19 cellular contexts compared by ENCODE assay signal in genomic region chr9:37163299-37163698, GRCh38. TPM values are rescaled to one million over a fixed set of nuclear protein-coding genes. Genes with fewer than 3 reads are reported as not detected.
DNase-seq lines count a peak whose midpoint lies in the region; ATAC-seq and TF ChIP-seq lines count a peak whose summit lies in the region.
"Had no signal": no experiment of that assay in that cellular context is flagged by ENCODE, and none has a peak within 500 bp of the region (broad histone marks: within the 10 kb centered on the region; RNA-seq: fewer than 3 reads in every experiment).

No MANE protein-coding gene starts in this region.

- H3F3A ChIP-seq in SU-DHL-6 (ENCODE audit: insufficient read depth): peaks cover 15% of the 10 kb centered on the region; the same call in 1 of the 2 replicates

- peaks cover 46% of the 10 kb centered on the region for H3K79me2 ChIP-seq in SU-DHL-6 (ENCODE audit: insufficient read depth, low read length)

- H3K27ac ChIP-seq in SU-DHL-6 (ENCODE audit: low read depth, low read length) (peak overlapping the region; percentile 22), lower lobe of right lung (no peak overlapping the region)
- H3K27ac ChIP-seq: Peyer's patch, SJCRH30 had no signal

- TF ChIP-seq CTCF in GM10248 (IDR thresholded peaks at IDR 0.05; ENCODE audit: control extremely low read depth, extremely low read depth, low read depth, missing control alignments) (no peak), GM20000 (IDR thresholded peaks at IDR 0.05; ENCODE audit: extremely low read depth, missing control alignments) (no peak), SU-DHL-6 (IDR thresholded peaks at IDR 0.05; ENCODE audit: insufficient read depth, low read length, poor library complexity, severe bottlenecking) (no peak), lower lobe of right lung (IDR thresholded peaks at IDR 0.05) (no peak)

- no peak overlapping the region for H2AFZ ChIP-seq in SU-DHL-6 (ENCODE audit: low read depth, low read length, severe bottlenecking)

- H3K4me3 Mint-ChIP-seq in naive B cell: peak overlapping the region; percentile 34 to 83 (median 56)
- H3K4me3 Mint-ChIP-seq: H9 had no signal

- peaks cover 28 to 39% of the 10 kb centered on the region in 2 donors for H3K36me3 Mint-ChIP-seq in naive B cell

- no peak overlapping the region for H3K9ac ChIP-seq in SU-DHL-6 (ENCODE audit: low read length)

- H3K27me3 Mint-ChIP-seq in naive B cell: no peaks in the 10 kb centered on the region

- H3K4me1 ChIP-seq in lower lobe of right lung: no peaks in the 10 kb centered on the region
- H3K4me1 ChIP-seq: Peyer's patch, SJCRH30 had no signal

- peak overlapping the region in 5 of 6 donors; percentile 76 to 91 (median 90) for H3K27ac Mint-ChIP-seq in naive B cell

- H3K9me3 ChIP-seq in SU-DHL-6 (ENCODE audit: insufficient read depth, low read length) (no peaks in the 10 kb centered on the region), lower lobe of right lung (no peaks in the 10 kb centered on the region)
- H3K9me3 ChIP-seq: Peyer's patch, SJCRH30 had no signal

- H3K4me2 ChIP-seq in SU-DHL-6 (ENCODE audit: low read depth, low read length, poor library complexity, severe bottlenecking): no peak overlapping the region

- intact Hi-C loops in lower lobe of right lung (cut with DNase I): no loop called here

- POLR2A ChIA-PET in GM10248 (lab: Yijun Ruan, JAX): no interaction called here

- H3K27me3 ChIP-seq in SU-DHL-6 (ENCODE audit: low read length) (no peaks in the 10 kb centered on the region), lower lobe of right lung (ENCODE audit: low read depth) (no peaks in the 10 kb centered on the region)
- H3K27me3 ChIP-seq: Peyer's patch, SJCRH30 had no signal

- no peaks in the 10 kb centered on the region for H4K20me1 ChIP-seq in SU-DHL-6 (ENCODE audit: low read depth, low read length)

- H3K9me2 ChIP-seq in SU-DHL-6 (replicated peaks; ENCODE audit: insufficient read depth, low read length): no peaks in the 10 kb centered on the region

- peaks cover 41 to 65% (median 60%) of the 10 kb centered on the region in 3 donors for H3K4me1 Mint-ChIP-seq in naive B cell

- H3K9me3 Mint-ChIP-seq in naive B cell: no peaks in the 10 kb centered on the region
- H3K9me3 Mint-ChIP-seq: H9 had no signal

- peak; percentile 45 for DNase-seq in GM10248 (ENCODE audit: extremely low spot score)
- DNase-seq in GM20000 (ENCODE audit: low spot score): peak; percentile 24
- peak; percentile 15 for DNase-seq in naive B cell
- no peak for DNase-seq in glomerular visceral epithelial cell (ENCODE audit: extremely low spot score)
- no peak for DNase-seq in stimulated activated naive CD4-positive, alpha-beta T cell treated with Interleukin-2 at 50 U/mL for 16 hours (lab: John Stamatoyannopoulos, UW)
- no peak for DNase-seq in RPMI8226
- no peak for DNase-seq in lower lobe of right lung
- DNase-seq: DMS79, H9, KG1, NCI-H1105, NCI-H146, NCI-H2029 treated with DMSO at 0.1 percent for 48 hours, NCI-H226, NCI-H510A treated with DMSO at 0.1 percent for 48 hours, NCI-H748 treated with DMSO at 0.1 percent for 48 hours, Peyer's patch, SJCRH30 had no signal

- peak; percentile 69 to 76 for ATAC-seq in naive B cell (ENCODE audit: low read depth in 2 of 2)
- ATAC-seq in lower lobe of right lung: no peak

- peaks cover 30% of the 10 kb centered on the region for H3K36me3 ChIP-seq in SU-DHL-6 (ENCODE audit: low read length)
- no peaks in the 10 kb centered on the region for H3K36me3 ChIP-seq in lower lobe of right lung

- CTCF ChIA-PET in GM10248 (lab: Yijun Ruan, JAX): interaction anchor here (0.9 to 1.0 kb wide), 2 partner anchors 19 to 21 kb away, joined by 3 read pairs; no protein-coding TSS in a partner anchor

- no peak overlapping the region for H3K4me3 ChIP-seq in SU-DHL-6 (ENCODE audit: insufficient read depth, low read length, poor library complexity, severe bottlenecking)
- no peak overlapping the region for H3K4me3 ChIP-seq in lower lobe of right lung
- H3K4me3 ChIP-seq: Peyer's patch, SJCRH30 had no signal

RNA-seq across cellular contexts. Expression of gene ZCCHC7, which starts 42.9 kb away (rescaled TPM):
- 100 to 1,000 TPM; 156 to 214 (median 187) TPM for polyA plus RNA-seq in naive B cell (ENCODE audit: low read depth in 6 of 6)
- total RNA-seq in lower lobe of right lung: 20.4 TPM

Comparison
In these comparisons a context has a peak if more than half of its experiments do, and no peak if none do; other contexts are left out.
1. DNase-seq: peak in GM10248 (single experiment), GM20000 (single experiment) and naive B cell (single experiment); none in glomerular visceral epithelial cell (single experiment), stimulated activated naive CD4-positive, alpha-beta T cell treated with Interleukin-2 at 50 U/mL for 16 hours (single experiment), RPMI8226 (single experiment) and lower lobe of right lung (single experiment).
2. ATAC-seq: peak in naive B cell (2 of 2); none in lower lobe of right lung (0 of 2).